Comparison of ENCODE assay signal across 8 cellular contexts in the genomic region with DNA sequence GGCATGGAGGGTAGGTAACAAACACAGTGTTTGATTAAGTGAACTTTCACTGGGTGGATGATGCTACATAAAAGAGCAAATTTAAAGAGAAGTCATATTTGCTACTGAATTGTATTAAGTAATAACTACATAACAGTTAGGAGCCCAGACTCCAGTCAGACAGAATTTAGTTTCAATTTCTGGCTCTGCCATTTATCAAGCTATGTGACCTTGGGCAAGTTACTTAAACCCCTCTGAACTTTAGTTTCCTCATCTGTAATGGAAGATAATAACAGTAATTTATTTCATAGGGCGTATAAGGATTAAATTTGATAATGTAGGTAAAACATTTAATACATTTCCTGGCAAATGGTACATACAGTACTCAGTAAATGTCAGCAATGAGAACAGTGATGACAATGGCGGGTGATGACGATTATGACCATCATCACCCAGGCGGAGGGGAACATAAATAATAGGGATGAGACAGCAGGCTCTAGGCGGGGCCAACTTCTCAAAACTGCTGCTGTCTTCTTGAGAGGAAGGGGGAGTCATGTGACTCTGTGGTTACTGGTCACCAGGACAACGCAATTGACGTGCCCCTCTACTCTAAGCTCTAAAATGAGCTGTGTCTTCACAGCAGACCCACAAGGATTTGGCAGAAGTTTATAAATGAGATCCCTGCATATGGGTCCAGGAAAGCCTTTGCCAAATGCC. TPM values are rescaled to one million over a fixed set of nuclear protein-coding genes. Genes with fewer than 3 reads are reported as not detected.
A peak's percentile ranks its signal among the peaks of the same experiment; 100 is the strongest.
DNase-seq lines count a peak whose midpoint lies in the region; ATAC-seq, FAIRE-seq and TF ChIP-seq lines count a peak whose summit lies in the region.

No MANE protein-coding gene starts in this region.

- no peaks in the 10 kb centered on the region for H3K27me3 Mint-ChIP-seq in CD4-positive, alpha-beta T cell

- H3K4me1 Mint-ChIP-seq in CD4-positive, alpha-beta T cell (ENCODE audit: low read depth) = peaks cover 14% of the 10 kb centered on the region

- H3K4me1 ChIP-seq in effector memory CD4-positive, alpha-beta T cell (ENCODE audit: control insufficient read depth, insufficient read depth, low read length, poor library complexity, severe bottlenecking) = peaks cover 4% of the 10 kb centered on the region
- H3K4me1 ChIP-seq in neutrophil (ENCODE audit: control insufficient read depth in 1 of 2, insufficient read depth in 1 of 2, low read depth in 1 of 2, low read length in 1 of 2) = peaks cover 26 to 28% of the 10 kb centered on the region in 2 experiments

- POLR2A ChIA-PET in CD4-positive, alpha-beta T cell (lab: Charles Lee) = no interaction called here

- no peak overlapping the region for H3K4me3 Mint-ChIP-seq in CD4-positive, alpha-beta T cell

- peak overlapping the region; percentile 52 for H3K27ac Mint-ChIP-seq in CD4-positive, alpha-beta T cell

- no peak for FAIRE-seq in urothelium cell line (lab: Jason Lieb, UNC)

- no peaks in the 10 kb centered on the region for H3K36me3 Mint-ChIP-seq in CD4-positive, alpha-beta T cell (ENCODE audit: low read depth)

- peak in 7 of 10 experiments; percentile 11 to 45 (median 21) for DNase-seq in CD4-positive, alpha-beta T cell
- DNase-seq in LHCN-M2 (ENCODE audit: low read depth) = peak; percentile 93
- DNase-seq in activated CD4-positive, alpha-beta T cell treated with anti-CD3 and anti-CD28 coated beads for 4 hours = peak; percentile 19 to 39
- DNase-seq in effector memory CD4-positive, alpha-beta T cell = peak in 2 of 3 donors; percentile 8 to 10
- peak; percentile 42 for DNase-seq in urothelium cell line (ENCODE audit: low spot score)
- DNase-seq in midbrain (lab: John Stamatoyannopoulos, UW) = no peak

- no peak overlapping the region for H3K27ac ChIP-seq in CD4-positive, alpha-beta T cell (ENCODE audit: low read depth, low read length)
- H3K27ac ChIP-seq in effector memory CD4-positive, alpha-beta T cell (ENCODE audit: insufficient read depth, low read length, poor library complexity, severe bottlenecking) = no peak overlapping the region
- H3K27ac ChIP-seq in neutrophil = peak overlapping the region; percentile 89

- H3K27me3 ChIP-seq in CD4-positive, alpha-beta T cell (ENCODE audit: control insufficient read depth, insufficient read depth, low read length) = no peaks in the 10 kb centered on the region
- H3K27me3 ChIP-seq in effector memory CD4-positive, alpha-beta T cell (replicated peaks; ENCODE audit: control insufficient read depth, insufficient read depth, low read length, poor library complexity, severe bottlenecking) = no peaks in the 10 kb centered on the region
- no peaks in the 10 kb centered on the region for H3K27me3 ChIP-seq in neutrophil

- H3K36me3 ChIP-seq in effector memory CD4-positive, alpha-beta T cell (ENCODE audit: control insufficient read depth, insufficient read depth, low read length) = no peaks in the 10 kb centered on the region
- peaks cover 2% of the 10 kb centered on the region for H3K36me3 ChIP-seq in neutrophil

- intact Hi-C loops in CD4-positive, alpha-beta T cell (cut with DNase I, micrococcal nuclease) = no loop called here

- peak; percentile 91 for ATAC-seq in CD4-positive, alpha-beta T cell (ENCODE audit: poor library complexity)
- peak; percentile 88 for ATAC-seq in GM21360 (IDR thresholded peaks at IDR 0.05; ENCODE audit: unreplicated experiment)

- CTCF ChIA-PET in CD4-positive, alpha-beta T cell (lab: Charles Lee) = interaction anchor here (1.0 to 2.1 kb wide), 2 partner anchors 11 to 16 kb away, joined by 3 to 11 read pairs; a partner anchor contains a TSS

- no peaks in the 10 kb centered on the region for H3K9me3 ChIP-seq in CD4-positive, alpha-beta T cell (ENCODE audit: control insufficient read depth, low read length)
- H3K9me3 ChIP-seq in effector memory CD4-positive, alpha-beta T cell (ENCODE audit: control insufficient read depth, low read length) = no peaks in the 10 kb centered on the region
- H3K9me3 ChIP-seq in neutrophil = no peaks in the 10 kb centered on the region

- no peak overlapping the region for H3K4me3 ChIP-seq in effector memory CD4-positive, alpha-beta T cell (ENCODE audit: insufficient read depth, low read depth, low read length, poor library complexity, severe bottlenecking)
- peak overlapping the region; percentile 9 to 28 for H3K4me3 ChIP-seq in neutrophil (ENCODE audit: low read depth in 1 of 2, low read length in 1 of 2)

- no peaks in the 10 kb centered on the region for H3K9me3 Mint-ChIP-seq in CD4-positive, alpha-beta T cell

- TF ChIP-seq CTCF in CD4-positive, alpha-beta T cell (IDR thresholded peaks at IDR 0.05) = no peak
- TF ChIP-seq CTCF in neutrophil (IDR thresholded peaks at IDR 0.05) = no peak

RNA-seq across cellular contexts. Expression of a gene that starts 15.6 kb away (rescaled TPM):
- total RNA-seq in CD4-positive, alpha-beta T cell = 1 to 10 TPM; 2.2 to 2.3 TPM
- total RNA-seq in LHCN-M2 (2014; rRNA removed) = 19.7 and 22.5 TPM in 2 replicates
- 11.0 TPM for polyA plus RNA-seq in LHCN-M2 (2012)
